In genomic region chr19:53511933-53512374, GRCh38 we compare ENCODE assay signal across 8 cellular contexts. TPM values are rescaled to one million over a fixed set of nuclear protein-coding genes. Genes with fewer than 3 reads are reported as not detected.
DNase-seq lines count a peak whose midpoint lies in the region; ATAC-seq and TF ChIP-seq lines count a peak whose summit lies in the region.

No MANE protein-coding gene starts in this region.

- H3K4me3 Mint-ChIP-seq in stimulated activated memory B cell treated with anti-CD40 and anti-IgM and Interleukin-4, amounts not matched to agents 10 μg/mL and 1 μg/mL and 100 μg/mL, for 72 hours: no peak overlapping the region

- H3K4me1 ChIP-seq in Karpas-422 (ENCODE audit: low read length): no peaks in the 10 kb centered on the region
- H3K4me1 ChIP-seq in right lobe of liver: no peaks in the 10 kb centered on the region

- H3K36me3 ChIP-seq in Karpas-422 (ENCODE audit: insufficient read depth, low read length) (no peaks in the 10 kb centered on the region), right lobe of liver (no peaks in the 10 kb centered on the region)

- TF ChIP-seq CTCF in right lobe of liver (IDR thresholded peaks at IDR 0.05): peak; percentile 37 to 48 (median 40)

- H3K79me2 ChIP-seq in Karpas-422 (ENCODE audit: low read length): no peaks in the 10 kb centered on the region

- H3K4me1 Mint-ChIP-seq in stimulated activated memory B cell treated with anti-CD40 and anti-IgM and Interleukin-4, amounts not matched to agents 10 μg/mL and 1 μg/mL and 100 μg/mL, for 72 hours: no peaks in the 10 kb centered on the region

- H3K9me3 ChIP-seq in Karpas-422 (ENCODE audit: low read length) (no peaks in the 10 kb centered on the region), right lobe of liver (no peaks in the 10 kb centered on the region)

- H3K27ac ChIP-seq in Karpas-422 (ENCODE audit: low read length): no peak overlapping the region
- H3K27ac ChIP-seq in right lobe of liver: no peak overlapping the region

- H3K9ac ChIP-seq in Karpas-422 (ENCODE audit: low read length): no peak overlapping the region

- H2AFZ ChIP-seq in Karpas-422 (ENCODE audit: low read length): no peak overlapping the region

- H3K27me3 ChIP-seq in Karpas-422 (ENCODE audit: low read length): no peaks in the 10 kb centered on the region
- H3K27me3 ChIP-seq in right lobe of liver: no peaks in the 10 kb centered on the region

- H3K4me3 ChIP-seq in Karpas-422 (ENCODE audit: low read length) (no peak overlapping the region), right lobe of liver (no peak overlapping the region)

- no peaks in the 10 kb centered on the region for H3K36me3 Mint-ChIP-seq in stimulated activated memory B cell treated with anti-CD40 and anti-IgM and Interleukin-4, amounts not matched to agents 10 μg/mL and 1 μg/mL and 100 μg/mL, for 72 hours

- no peaks in the 10 kb centered on the region for H4K20me1 ChIP-seq in Karpas-422 (ENCODE audit: insufficient read depth, low read depth, low read length)

- WGBS in right lobe of liver (ENCODE audit: insufficient coverage, low coverage, low lambda C conversion rate, missing lambda C conversion rate): 4% methylated on average over 4 of the region's 11 CpGs

- no peak for TF ChIP-seq POLR2A in right lobe of liver (IDR thresholded peaks at IDR 0.05)

- no peaks in the 10 kb centered on the region for H3K9me2 ChIP-seq in Karpas-422 (replicated peaks; ENCODE audit: insufficient read depth, low read length)

- intact Hi-C loops in right lobe of liver (cut with DNase I): no loop called here

- peak; percentile 61 to 86 (median 68) for ATAC-seq in right lobe of liver
- peak; percentile 74 for ATAC-seq in stimulated activated memory B cell treated with anti-CD40 and anti-IgM and Interleukin-4, amounts not matched to agents 10 μg/mL and 1 μg/mL and 100 μg/mL, for 72 hours
- ATAC-seq in HG03342 (IDR thresholded peaks at IDR 0.05; ENCODE audit: unreplicated experiment): no peak

- H3K27ac Mint-ChIP-seq in stimulated activated memory B cell treated with anti-CD40 and anti-IgM and Interleukin-4, amounts not matched to agents 10 μg/mL and 1 μg/mL and 100 μg/mL, for 72 hours: no peak overlapping the region

- DNase-seq in COR-L47 (lab: John Stamatoyannopoulos, UW) (peak; percentile 49), Karpas-422 (peak; percentile 92), dermis microvascular lymphatic vessel endothelial cell (ENCODE audit: low read depth in 2 of 2) (peak; percentile 35 to 81), right lobe of liver (peak in 1 of 3 donors; percentile 38), NCI-H226 (no peak)
- peak; percentile 42 for DNase-seq in activated CD4-positive, CD25-positive, alpha-beta regulatory T cell treated with anti-CD3 and anti-CD28 coated beads, Interleukin-2, amount 50 U/mL, for 72 hours

- H3K9me3 Mint-ChIP-seq in stimulated activated memory B cell treated with anti-CD40 and anti-IgM and Interleukin-4, amounts not matched to agents 10 μg/mL and 1 μg/mL and 100 μg/mL, for 72 hours: peaks cover 3% of the 10 kb centered on the region

- H3K27me3 Mint-ChIP-seq in stimulated activated memory B cell treated with anti-CD40 and anti-IgM and Interleukin-4, amounts not matched to agents 10 μg/mL and 1 μg/mL and 100 μg/mL, for 72 hours: peaks cover 11% of the 10 kb centered on the region

- no peak overlapping the region for H3K4me2 ChIP-seq in Karpas-422 (ENCODE audit: low read depth, low read length, poor library complexity, severe bottlenecking)

RNA-seq across cellular contexts. Expression of gene ZNF331, which starts 26.0 kb away (rescaled TPM):
- 21.7 and 28.3 TPM in 2 replicates for total RNA-seq in Karpas-422 (2014; rRNA removed; shearing (Covaris generic); ENCODE audit: low replicate concordance)
- 4.2 and 7.2 TPM in 2 replicates for total RNA-seq in dermis microvascular lymphatic vessel endothelial cell
- 1 to 10 TPM; 2.0 to 5.8 (median 3.5) TPM for total RNA-seq in right lobe of liver

RNA-seq across cellular contexts. Expression of gene ZNF813, which starts 44.4 kb away (rescaled TPM):
- 4.5 and 6.1 TPM in 2 replicates for total RNA-seq in Karpas-422 (2014; rRNA removed; shearing (Covaris generic); ENCODE audit: low replicate concordance)
- 2.7 and 6.2 TPM in 2 replicates for total RNA-seq in dermis microvascular lymphatic vessel endothelial cell
- 1 to 10 TPM in 4 of 6 experiments, under 1 TPM in 2; 0.74 to 1.6 (median 1.1) TPM for total RNA-seq in right lobe of liver
